Comparison of ENCODE assay signal across 26 cellular contexts in genomic region chr7:129470411-129470810, GRCh38. TPM values are rescaled to one million over a fixed set of nuclear protein-coding genes. Genes with fewer than 3 reads are reported as not detected.
DNase-seq lines count a peak whose midpoint lies in the region; ATAC-seq and TF ChIP-seq lines count a peak whose summit lies in the region.
"Had no signal": no experiment of that assay in that cellular context is flagged by ENCODE, and none has a peak within 500 bp of the region (broad histone marks: within the 10 kb centered on the region; RNA-seq: fewer than 3 reads in every experiment).

No MANE protein-coding gene starts in this region.

- H3K9me3 Mint-ChIP-seq in activated naive CD4-positive, alpha-beta T cell treated with anti-CD3 and anti-CD28 coated beads for 36 hours, result no peaks in the 10 kb centered on the region
- H3K9me3 Mint-ChIP-seq in activated T-helper 2 cell treated with anti-CD3 and anti-CD28 coated beads, Interferon-gamma antibody, Interleukin-2, Interleukin-4, amounts not matched to agents 10 μg/mL and 5 μg/mL and 100 μg/mL, durations not matched to agents 14 hours and 24 hours and 36 hours, result no peaks in the 10 kb centered on the region
- H3K9me3 Mint-ChIP-seq in MCF 10A (ENCODE audit: unreplicated experiment), result no peaks in the 10 kb centered on the region
- no peaks in the 10 kb centered on the region for H3K9me3 Mint-ChIP-seq in activated CD8-positive, alpha-beta T cell treated with anti-CD3 and anti-CD28 coated beads, Interleukin-2, amount 10 ng/mL, durations not matched to agents 7 days and 5 days (ENCODE audit: insufficient read depth)
- H3K9me3 Mint-ChIP-seq: CD4-positive, alpha-beta T cell had no signal

- H3K27me3 ChIP-seq in PC-9 (ENCODE audit: insufficient read depth, low read depth), result no peaks in the 10 kb centered on the region
- H3K27me3 ChIP-seq: BLaER1 treated with 17β-estradiol and CSF1 and Interleukin-3, amounts not matched to agents 10 nM and 100 nM had no signal

- H3F3A ChIP-seq in PC-9 (ENCODE audit: insufficient read depth, low read depth), result peaks cover 33% of the 10 kb centered on the region

- no peak overlapping the region for H3K4me3 Mint-ChIP-seq in activated naive CD4-positive, alpha-beta T cell treated with anti-CD3 and anti-CD28 coated beads for 36 hours
- no peak overlapping the region for H3K4me3 Mint-ChIP-seq in activated T-helper 2 cell treated with anti-CD3 and anti-CD28 coated beads, Interferon-gamma antibody, Interleukin-2, Interleukin-4, amounts not matched to agents 10 μg/mL and 5 μg/mL and 100 μg/mL, durations not matched to agents 14 hours and 24 hours and 36 hours (ENCODE audit: low read depth)
- no peak overlapping the region for H3K4me3 Mint-ChIP-seq in MCF 10A (ENCODE audit: unreplicated experiment)
- no peak overlapping the region for H3K4me3 Mint-ChIP-seq in activated CD8-positive, alpha-beta T cell treated with anti-CD3 and anti-CD28 coated beads, Interleukin-2, amount 10 ng/mL, durations not matched to agents 7 days and 5 days
- H3K4me3 Mint-ChIP-seq: CD4-positive, alpha-beta T cell; IgD-negative memory B cell had no signal

- peaks cover 12% of the 10 kb centered on the region for H3K4me1 Mint-ChIP-seq in activated naive CD4-positive, alpha-beta T cell treated with anti-CD3 and anti-CD28 coated beads for 36 hours (ENCODE audit: low read depth)
- peaks cover 9% of the 10 kb centered on the region for H3K4me1 Mint-ChIP-seq in activated T-helper 2 cell treated with anti-CD3 and anti-CD28 coated beads, Interferon-gamma antibody, Interleukin-2, Interleukin-4, amounts not matched to agents 10 μg/mL and 5 μg/mL and 100 μg/mL, durations not matched to agents 14 hours and 24 hours and 36 hours (ENCODE audit: low read depth)
- no peaks in the 10 kb centered on the region for H3K4me1 Mint-ChIP-seq in MCF 10A (ENCODE audit: insufficient read depth, unreplicated experiment)
- no peaks in the 10 kb centered on the region for H3K4me1 Mint-ChIP-seq in activated CD8-positive, alpha-beta T cell treated with anti-CD3 and anti-CD28 coated beads, Interleukin-2, amount 10 ng/mL, durations not matched to agents 7 days and 5 days (ENCODE audit: low read depth)

- intact Hi-C loops in activated naive CD4-positive, alpha-beta T cell treated with anti-CD3 and anti-CD28 coated beads for 36 hours (cut with micrococcal nuclease), result loop anchor here (2.0 kb wide), 1 partner anchor 246 kb away; the partner anchor contains the start of gene AHCYL2
- intact Hi-C loops in PC-9 (cut with micrococcal nuclease; ENCODE audit: unreplicated experiment), result no loop called here
- intact Hi-C loops in activated T-helper 2 cell treated with anti-CD3 and anti-CD28 coated beads, Interferon-gamma antibody, Interleukin-2, Interleukin-4, amounts not matched to agents 10 μg/mL and 5 μg/mL and 100 μg/mL, durations not matched to agents 14 hours and 24 hours and 36 hours (cut with micrococcal nuclease), result loop anchor here (2.0 kb wide), 1 partner anchor 32 kb away; no protein-coding TSS in a partner anchor
- intact Hi-C loops in MCF 10A (cut with micrococcal nuclease), result no loop called here

- POLR2A ChIA-PET in PC-9 (lab: Charles Lee; ENCODE audit: unreplicated experiment), result no interaction called here
- POLR2A ChIA-PET in MCF 10A (lab: Yijun Ruan, JAX), result interaction anchor here (1.4 kb wide), 1 partner anchor 36 kb away, joined by 3 read pairs; the partner anchor contains the start of gene STRIP2
- POLR2A ChIA-PET in activated CD8-positive, alpha-beta T cell treated with anti-CD3 and anti-CD28 coated beads, Interleukin-2, amount 10 ng/mL, durations not matched to agents 7 days and 5 days (lab: Charles Lee), result no interaction called here

- no peak for DNase-seq in activated naive CD4-positive, alpha-beta T cell treated with anti-CD3 and anti-CD28 coated beads for 36 hours
- DNase-seq in activated naive CD4-positive, alpha-beta T cell (lab: John Stamatoyannopoulos, UW), result no peak
- no peak for DNase-seq in PC-9
- no peak for DNase-seq in activated T-helper 2 cell treated with anti-CD3 and anti-CD28 coated beads, Interferon-gamma antibody, Interleukin-2, Interleukin-4, amounts not matched to agents 10 μg/mL and 5 μg/mL and 100 μg/mL, durations not matched to agents 14 hours and 24 hours and 36 hours (ENCODE audit: low spot score)
- DNase-seq in NCI-H1417 treated with DMSO at 0.1 percent for 48 hours (lab: John Stamatoyannopoulos, UW), result no peak
- DNase-seq in MCF 10A (ENCODE audit: unreplicated experiment), result no peak
- DNase-seq in activated CD8-positive, alpha-beta T cell treated with anti-CD3 and anti-CD28 coated beads, Interleukin-2, amount 10 ng/mL, durations not matched to agents 7 days and 5 days, result no peak
- DNase-seq: AML-193; CD4-positive, alpha-beta T cell; COR-L47; DMS79 treated with DMSO at 0.1 percent for 48 hours; GF-D8; GOT3; NCI-H1048; NCI-H1436; NCI-H187 treated with DMSO at 0.1 percent for 48 hours; NCI-H2171 treated with DMSO at 0.1 percent for 48 hours; NCI-H345; NCI-H748 treated with DMSO at 0.1 percent for 48 hours; SIG-M5 had no signal

- no peak overlapping the region for H3K4me3 ChIP-seq in PC-9
- H3K4me3 ChIP-seq: BLaER1 treated with 17β-estradiol and CSF1 and Interleukin-3, amounts not matched to agents 10 nM and 100 nM had no signal

- H3K27ac Mint-ChIP-seq in activated naive CD4-positive, alpha-beta T cell treated with anti-CD3 and anti-CD28 coated beads for 36 hours, result peak overlapping the region; percentile 3
- H3K27ac Mint-ChIP-seq in activated T-helper 2 cell treated with anti-CD3 and anti-CD28 coated beads, Interferon-gamma antibody, Interleukin-2, Interleukin-4, amounts not matched to agents 10 μg/mL and 5 μg/mL and 100 μg/mL, durations not matched to agents 14 hours and 24 hours and 36 hours, result peak overlapping the region; percentile 62
- H3K27ac Mint-ChIP-seq in MCF 10A (ENCODE audit: low read depth, unreplicated experiment), result no peak overlapping the region
- no peak overlapping the region for H3K27ac Mint-ChIP-seq in activated CD8-positive, alpha-beta T cell treated with anti-CD3 and anti-CD28 coated beads, Interleukin-2, amount 10 ng/mL, durations not matched to agents 7 days and 5 days
- H3K27ac Mint-ChIP-seq: CD4-positive, alpha-beta T cell had no signal

- peak overlapping the region; percentile 80 for H3K27ac ChIP-seq in PC-9
- H3K27ac ChIP-seq: BLaER1 treated with 17β-estradiol and CSF1 and Interleukin-3, amounts not matched to agents 10 nM and 100 nM; KMS-11 had no signal

- no peaks in the 10 kb centered on the region for H3K79me2 ChIP-seq in PC-9 (ENCODE audit: low read depth)

- peaks cover 52% of the 10 kb centered on the region for H3K36me3 Mint-ChIP-seq in activated naive CD4-positive, alpha-beta T cell treated with anti-CD3 and anti-CD28 coated beads for 36 hours (ENCODE audit: low read depth)
- peaks cover 70% of the 10 kb centered on the region for H3K36me3 Mint-ChIP-seq in activated T-helper 2 cell treated with anti-CD3 and anti-CD28 coated beads, Interferon-gamma antibody, Interleukin-2, Interleukin-4, amounts not matched to agents 10 μg/mL and 5 μg/mL and 100 μg/mL, durations not matched to agents 14 hours and 24 hours and 36 hours (ENCODE audit: low read depth)
- H3K36me3 Mint-ChIP-seq in MCF 10A (ENCODE audit: insufficient read depth, unreplicated experiment), result peaks cover 15% of the 10 kb centered on the region
- H3K36me3 Mint-ChIP-seq in activated CD8-positive, alpha-beta T cell treated with anti-CD3 and anti-CD28 coated beads, Interleukin-2, amount 10 ng/mL, durations not matched to agents 7 days and 5 days (ENCODE audit: low read depth), result peaks cover 3% of the 10 kb centered on the region

- TF ChIP-seq CTCF in PC-9 (conservative IDR thresholded peaks at IDR 0.05) (no peak), MCF 10A (IDR thresholded peaks at IDR 0.05; ENCODE audit: unreplicated experiment) (no peak)

- BruUV-seq in PC-9 (replicated peaks; lab: Mats Ljungman, UMichigan), result no TSS peak
- no TSS peak for BruUV-seq in MCF 10A (replicated peaks; lab: Mats Ljungman, UMichigan)

- no peak for ATAC-seq in HG03565 (IDR thresholded peaks at IDR 0.05; ENCODE audit: unreplicated experiment)
- ATAC-seq in activated CD8-positive, alpha-beta T cell treated with anti-CD3 and anti-CD28 coated beads, Interleukin-2, amount 10 ng/mL, durations not matched to agents 7 days and 5 days, result no peak
- ATAC-seq: HCT116 had no signal

- H3K36me3 ChIP-seq in PC-9 (ENCODE audit: low read depth), result peaks cover 42% of the 10 kb centered on the region
- H3K36me3 ChIP-seq: BLaER1 treated with 17β-estradiol and CSF1 and Interleukin-3, amounts not matched to agents 10 nM and 100 nM had no signal

- no peaks in the 10 kb centered on the region for H4K20me1 ChIP-seq in PC-9 (ENCODE audit: insufficient read depth)
- H4K20me1 ChIP-seq: BLaER1 treated with 17β-estradiol and CSF1 and Interleukin-3, amounts not matched to agents 10 nM and 100 nM had no signal

- no peaks in the 10 kb centered on the region for H3K9me2 ChIP-seq in PC-9 (ENCODE audit: insufficient read depth)

- no peaks in the 10 kb centered on the region for H3K9me3 ChIP-seq in PC-9 (ENCODE audit: insufficient read depth, low read depth)
- H3K9me3 ChIP-seq: BLaER1 treated with 17β-estradiol and CSF1 and Interleukin-3, amounts not matched to agents 10 nM and 100 nM had no signal

- no peak overlapping the region for H3K4me2 ChIP-seq in PC-9
- H3K4me2 ChIP-seq: BLaER1 treated with 17β-estradiol and CSF1 and Interleukin-3, amounts not matched to agents 10 nM and 100 nM; KMS-11 had no signal

- H3K4me1 ChIP-seq in PC-9 (replicated peaks; ENCODE audit: insufficient read depth), result peaks cover 45% of the 10 kb centered on the region
- H3K4me1 ChIP-seq: BLaER1 treated with 17β-estradiol and CSF1 and Interleukin-3, amounts not matched to agents 10 nM and 100 nM had no signal

- H3K27me3 Mint-ChIP-seq in activated naive CD4-positive, alpha-beta T cell treated with anti-CD3 and anti-CD28 coated beads for 36 hours (ENCODE audit: low read depth), result no peaks in the 10 kb centered on the region
- H3K27me3 Mint-ChIP-seq in activated T-helper 2 cell treated with anti-CD3 and anti-CD28 coated beads, Interferon-gamma antibody, Interleukin-2, Interleukin-4, amounts not matched to agents 10 μg/mL and 5 μg/mL and 100 μg/mL, durations not matched to agents 14 hours and 24 hours and 36 hours (ENCODE audit: low read depth), result no peaks in the 10 kb centered on the region
- no peaks in the 10 kb centered on the region for H3K27me3 Mint-ChIP-seq in MCF 10A (ENCODE audit: insufficient read depth, unreplicated experiment)
- no peaks in the 10 kb centered on the region for H3K27me3 Mint-ChIP-seq in activated CD8-positive, alpha-beta T cell treated with anti-CD3 and anti-CD28 coated beads, Interleukin-2, amount 10 ng/mL, durations not matched to agents 7 days and 5 days (ENCODE audit: low read depth)
- H3K27me3 Mint-ChIP-seq: CD4-positive, alpha-beta T cell; IgD-negative memory B cell had no signal

- CTCF ChIA-PET in activated naive CD4-positive, alpha-beta T cell treated with anti-CD3 and anti-CD28 coated beads for 36 hours (lab: Charles Lee), result interaction anchor here (1.0 to 5.5 kb wide), 7 partner anchors 15 to 128 kb away, joined by 3 to 45 read pairs (median 4); no protein-coding TSS in a partner anchor
- CTCF ChIA-PET in PC-9 (lab: Charles Lee), result interaction anchor here (0.6 to 5.3 kb wide), 2 partner anchors 66 to 103 kb away, joined by 3 to 29 read pairs; no protein-coding TSS in a partner anchor
- CTCF ChIA-PET in MCF 10A (lab: Yijun Ruan, JAX), result interaction anchor here (0.6 to 11.7 kb wide), 14 partner anchors 21 to 252 kb away, joined by 3 to 179 read pairs (median 6); partner anchors contain the start of gene STRIP2
- CTCF ChIA-PET in activated CD8-positive, alpha-beta T cell treated with anti-CD3 and anti-CD28 coated beads, Interleukin-2, amount 10 ng/mL, durations not matched to agents 7 days and 5 days (lab: Charles Lee), result interaction anchor here (1.0 to 11.0 kb wide), 11 partner anchors 36 to 252 kb away, joined by 3 to 144 read pairs (median 8); partner anchors contain the start of gene STRIP2

- H2AFZ ChIP-seq in PC-9, result no peak overlapping the region

RNA-seq across cellular contexts. Expression of gene SMKR1, which starts 31.9 kb away (rescaled TPM):
- 1 to 10 TPM in 1 of 2 experiments, under 1 TPM in 1; 0.99 to 1.2 TPM for total RNA-seq in activated naive CD4-positive, alpha-beta T cell treated with anti-CD3 and anti-CD28 coated beads for 36 hours
- total RNA-seq in PC-9 (2021) (8.3 and 8.9 TPM in 2 replicates), MCF 10A (2022) (12.4 and 17.1 TPM in 2 replicates)
- 4.7 and 6.8 TPM in 2 replicates for total RNA-seq in activated T-helper 2 cell treated with anti-CD3 and anti-CD28 coated beads, Interferon-gamma antibody, Interleukin-2, Interleukin-4, amounts not matched to agents 10 μg/mL and 5 μg/mL and 100 μg/mL, durations not matched to agents 14 hours and 24 hours and 36 hours
- total RNA-seq in activated CD8-positive, alpha-beta T cell treated with anti-CD3 and anti-CD28 coated beads, Interleukin-2, amount 10 ng/mL, durations not matched to agents 7 days and 5 days, result 1 to 10 TPM; 1.3 to 1.6 TPM
- total RNA-seq: OCI-LY7 had no signal

RNA-seq across cellular contexts. Expression of gene STRIP2, which starts 36.2 kb away (rescaled TPM):
- total RNA-seq in activated naive CD4-positive, alpha-beta T cell treated with anti-CD3 and anti-CD28 coated beads for 36 hours, result 10 to 100 TPM; 71.4 to 76.0 TPM
- total RNA-seq in PC-9 (2021) (6.4 and 9.5 TPM in 2 replicates), MCF 10A (2022) (6.3 and 18.3 TPM in 2 replicates)
- 73.4 and 73.5 TPM in 2 replicates for total RNA-seq in activated T-helper 2 cell treated with anti-CD3 and anti-CD28 coated beads, Interferon-gamma antibody, Interleukin-2, Interleukin-4, amounts not matched to agents 10 μg/mL and 5 μg/mL and 100 μg/mL, durations not matched to agents 14 hours and 24 hours and 36 hours
- 1 to 10 TPM; 6.6 to 7.1 TPM for total RNA-seq in activated CD8-positive, alpha-beta T cell treated with anti-CD3 and anti-CD28 coated beads, Interleukin-2, amount 10 ng/mL, durations not matched to agents 7 days and 5 days

Comparison
In these comparisons a context has a peak if more than half of its experiments do, and no peak if none do; other contexts are left out.
1. H3K27ac Mint-ChIP-seq: peak in activated naive CD4-positive, alpha-beta T cell treated with anti-CD3 and anti-CD28 coated beads for 36 hours (single experiment) and activated T-helper 2 cell treated with anti-CD3 and anti-CD28 coated beads, Interferon-gamma antibody, Interleukin-2, Interleukin-4, amounts not matched to agents 10 μg/mL and 5 μg/mL and 100 μg/mL, durations not matched to agents 14 hours and 24 hours and 36 hours (single experiment); none in MCF 10A (single experiment) and activated CD8-positive, alpha-beta T cell treated with anti-CD3 and anti-CD28 coated beads, Interleukin-2, amount 10 ng/mL, durations not matched to agents 7 days and 5 days (single experiment).
2. intact Hi-C loops: an anchor here in activated naive CD4-positive, alpha-beta T cell treated with anti-CD3 and anti-CD28 coated beads for 36 hours (2.0 kb wide) and activated T-helper 2 cell treated with anti-CD3 and anti-CD28 coated beads, Interferon-gamma antibody, Interleukin-2, Interleukin-4, amounts not matched to agents 10 μg/mL and 5 μg/mL and 100 μg/mL, durations not matched to agents 14 hours and 24 hours and 36 hours (2.0 kb wide); none called in PC-9 and MCF 10A.